ENCODE assay signal across 1 cellular context in genomic region chr17:74758846-74759163, GRCh38.
TF ChIP-seq lines count a peak whose summit lies in the region.

No MANE protein-coding gene starts in this region.

TF ChIP-seq in HCT116, 20 proteins besides CTCF, POLR2A, EP300 and RAD21 (continued from another document):
- TF ChIP-seq ELF1 (IDR thresholded peaks at IDR 0.05; ENCODE audit: borderline replicate concordance, low read depth) (no peak), CEBPB (IDR thresholded peaks at IDR 0.05; ENCODE audit: low read depth) (no peak), EGR1 (IDR thresholded peaks at IDR 0.05; ENCODE audit: low read depth) (no peak), POLR2AphosphoS5 (IDR thresholded peaks at IDR 0.05; ENCODE audit: low read depth, low read length) (no peak)
- TF ChIP-seq, protein P1, sequence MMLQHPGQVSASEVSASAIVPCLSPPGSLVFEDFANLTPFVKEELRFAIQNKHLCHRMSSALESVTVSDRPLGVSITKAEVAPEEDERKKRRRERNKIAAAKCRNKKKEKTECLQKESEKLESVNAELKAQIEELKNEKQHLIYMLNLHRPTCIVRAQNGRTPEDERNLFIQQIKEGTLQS (IDR thresholded peaks at IDR 0.05), result no peak
